ENCODE assay signal across 7 cellular contexts in genomic region chr1:234817313-234818039, GRCh38.
DNase-seq lines count a peak whose midpoint lies in the region; ATAC-seq, FAIRE-seq and TF ChIP-seq lines count a peak whose summit lies in the region.
"Not testable (repeated sequence)": the region's sequence is repeated elsewhere in the genome, so short reads cannot be mapped to it uniquely, and the experiment has no call there.

No MANE protein-coding gene starts in this region.

- not testable (repeated sequence) for H3K9me3 ChIP-seq in heart left ventricle; HepG2 (ENCODE audit: low read length); osteoblast (ENCODE audit: low read depth, low read length); stomach

- not testable (repeated sequence) for H4K20me1 ChIP-seq in HepG2 (ENCODE audit: insufficient read depth, low read length); osteoblast (ENCODE audit: insufficient read depth, low read length)

- not testable (repeated sequence) for TF ChIP-seq POLR2A in heart left ventricle (IDR thresholded peaks at IDR 0.05); stomach (IDR thresholded peaks at IDR 0.05)
- TF ChIP-seq POLR2A in HepG2 (IDR thresholded peaks at IDR 0.05; ENCODE audit: insufficient read depth in 1 of 2, low read depth in 2 of 2, low read length in 2 of 2): peak; percentile 49 to 62; a peak in 3 of 4 replicates

- POLR2A ChIA-PET in HepG2 (lab: Yijun Ruan, JAX): interaction anchor here (0.9 to 1.3 kb wide), 7 partner anchors 49 to 266 kb away, joined by 3 to 5 read pairs (median 3); partner anchors contain the start of gene IRF2BP2

- not testable (repeated sequence) for TF ChIP-seq RAD21 in HepG2 (CRISPR knock-in tag; IDR thresholded peaks at IDR 0.05)

- FAIRE-seq in colon (lab: Jason Lieb, UNC) (peak; percentile 18), HepG2 (lab: Jason Lieb, UNC) (peak; percentile 94)

- peak in 1 of 2 experiments; percentile 57; a peak in 2 of 4 replicates for TF ChIP-seq EP300 in HepG2 (IDR thresholded peaks at IDR 0.05; ENCODE audit: low read depth in 2 of 2, low read length in 2 of 2)
- TF ChIP-seq EP300 in HepG2 (CRISPR knock-in tag; IDR thresholded peaks at IDR 0.05; ENCODE audit: borderline replicate concordance); stomach (IDR thresholded peaks at IDR 0.05): not testable (repeated sequence)

- not testable (repeated sequence) for H3K27me3 ChIP-seq in heart left ventricle; HepG2 (ENCODE audit: control insufficient read depth in 1 of 2, insufficient read depth in 2 of 2, low read length in 2 of 2); osteoblast (ENCODE audit: insufficient read depth, low read length); stomach

- not testable (repeated sequence) for H3K79me2 ChIP-seq in HepG2 (ENCODE audit: insufficient read depth, low read length); osteoblast (ENCODE audit: insufficient read depth, low read length)

- intact Hi-C loops in heart left ventricle (cut with DNase I); stomach (cut with DNase I; ENCODE audit: low total_unique reads): not testable (repeated sequence)
- intact Hi-C loops in HepG2 (cut with micrococcal nuclease; ENCODE audit: unreplicated experiment): loop anchor here (10.0 kb wide), 2 partner anchors 57 to 213 kb away; no protein-coding TSS in a partner anchor

- H3K27ac ChIP-seq in heart left ventricle (peak overlapping the region; percentile 9 to 69 (median 48)), HepG2 (ENCODE audit: extremely low read length, insufficient read depth, low read length) (peak overlapping the region; percentile 95), osteoblast (ENCODE audit: low read depth, low read length) (peak overlapping the region; percentile 47), stomach (peak overlapping the region; percentile 81 to 89 (median 84))

- 83 to 93% (median 86%) methylated on average over 9 to 11 of the region's 11 CpGs for WGBS in heart left ventricle, 4 donors
- 7% methylated on average over 9 of the region's 11 CpGs for WGBS in HepG2 (ENCODE audit: low lambda C conversion rate)
- WGBS in stomach, 5 donors: 29 to 59% (median 39%) methylated on average over 8 to 11 of the region's 11 CpGs

- not testable (repeated sequence) for BruUV-seq in HepG2 (replicated peaks; lab: Mats Ljungman, UMichigan)

- ATAC-seq in heart left ventricle: not testable (repeated sequence)
- peak; percentile 78 for ATAC-seq in HepG2

- not testable (repeated sequence) for H3K36me3 ChIP-seq in heart left ventricle; HepG2 (replicated peaks in 1 of 2; ENCODE audit: control insufficient read depth in 1 of 2, insufficient read depth in 2 of 2, low read length in 2 of 2); osteoblast (ENCODE audit: insufficient read depth, low read length); stomach

- peak overlapping the region; percentile 75 for H3K4me2 ChIP-seq in HepG2 (ENCODE audit: low read depth, low read length)
- H3K4me2 ChIP-seq in osteoblast (ENCODE audit: insufficient read depth, low read length): not testable (repeated sequence)

- H2AFZ ChIP-seq in HepG2 (ENCODE audit: low read length); osteoblast (ENCODE audit: low read length): not testable (repeated sequence)

- TF ChIP-seq CTCF in heart left ventricle (IDR thresholded peaks at IDR 0.05); HepG2 (CRISPR knock-in tag; IDR thresholded peaks at IDR 0.05); osteoblast (IDR thresholded peaks at IDR 0.05; ENCODE audit: extremely low read depth, low read depth, low read length); stomach (IDR thresholded peaks at IDR 0.05): not testable (repeated sequence)

- H3K4me3 ChIP-seq in heart left ventricle; osteoblast (ENCODE audit: insufficient read depth, low read length); stomach: not testable (repeated sequence)
- H3K4me3 ChIP-seq in HepG2 (replicated peaks in 1 of 3; ENCODE audit: insufficient read depth in 1 of 3, low read depth in 2 of 3, low read length in 3 of 3): peak overlapping the region in 1 of 3 experiments; percentile 37; a peak in 2 of 6 replicates

- H3K4me1 ChIP-seq in heart left ventricle; osteoblast (ENCODE audit: insufficient read depth, low read length): not testable (repeated sequence)
- H3K4me1 ChIP-seq in HepG2 (ENCODE audit: insufficient read depth, low read length) (peaks cover 37% of the 10 kb centered on the region), stomach (peaks cover 0 to 18% (median 6%) of the 10 kb centered on the region in 4 donors)

- DNase-seq in EH (ENCODE audit: low read depth) (peak; percentile 33), NCI-H526 treated with DMSO at 0.1 percent for 48 hours (lab: John Stamatoyannopoulos, UW) (peak; percentile 31), HepG2 (ENCODE audit: low spot score) (peak; percentile 97)
- DNase-seq in heart left ventricle; osteoblast (ENCODE audit: insufficient read length, low spot score, missing footprints); stomach: not testable (repeated sequence)

- in situ Hi-C loops in HepG2 (cut with HindIII; ENCODE audit: extremely low pct_ligation_motif_present, low pct_unique_long_range_greater_than_20kb): not testable (repeated sequence)

- CTCF ChIA-PET in HepG2 (lab: Yijun Ruan, JAX; ENCODE audit: low intra/inter-chr PET ratio, low total read pairs): not testable (repeated sequence)

- peak overlapping the region; percentile 83 for H3K9ac ChIP-seq in HepG2 (ENCODE audit: insufficient read depth, low read depth, low read length)

TF ChIP-seq in HepG2, 621 proteins besides CTCF, POLR2A, EP300 and RAD21 (continues in another document):
- TF ChIP-seq, protein P1, sequence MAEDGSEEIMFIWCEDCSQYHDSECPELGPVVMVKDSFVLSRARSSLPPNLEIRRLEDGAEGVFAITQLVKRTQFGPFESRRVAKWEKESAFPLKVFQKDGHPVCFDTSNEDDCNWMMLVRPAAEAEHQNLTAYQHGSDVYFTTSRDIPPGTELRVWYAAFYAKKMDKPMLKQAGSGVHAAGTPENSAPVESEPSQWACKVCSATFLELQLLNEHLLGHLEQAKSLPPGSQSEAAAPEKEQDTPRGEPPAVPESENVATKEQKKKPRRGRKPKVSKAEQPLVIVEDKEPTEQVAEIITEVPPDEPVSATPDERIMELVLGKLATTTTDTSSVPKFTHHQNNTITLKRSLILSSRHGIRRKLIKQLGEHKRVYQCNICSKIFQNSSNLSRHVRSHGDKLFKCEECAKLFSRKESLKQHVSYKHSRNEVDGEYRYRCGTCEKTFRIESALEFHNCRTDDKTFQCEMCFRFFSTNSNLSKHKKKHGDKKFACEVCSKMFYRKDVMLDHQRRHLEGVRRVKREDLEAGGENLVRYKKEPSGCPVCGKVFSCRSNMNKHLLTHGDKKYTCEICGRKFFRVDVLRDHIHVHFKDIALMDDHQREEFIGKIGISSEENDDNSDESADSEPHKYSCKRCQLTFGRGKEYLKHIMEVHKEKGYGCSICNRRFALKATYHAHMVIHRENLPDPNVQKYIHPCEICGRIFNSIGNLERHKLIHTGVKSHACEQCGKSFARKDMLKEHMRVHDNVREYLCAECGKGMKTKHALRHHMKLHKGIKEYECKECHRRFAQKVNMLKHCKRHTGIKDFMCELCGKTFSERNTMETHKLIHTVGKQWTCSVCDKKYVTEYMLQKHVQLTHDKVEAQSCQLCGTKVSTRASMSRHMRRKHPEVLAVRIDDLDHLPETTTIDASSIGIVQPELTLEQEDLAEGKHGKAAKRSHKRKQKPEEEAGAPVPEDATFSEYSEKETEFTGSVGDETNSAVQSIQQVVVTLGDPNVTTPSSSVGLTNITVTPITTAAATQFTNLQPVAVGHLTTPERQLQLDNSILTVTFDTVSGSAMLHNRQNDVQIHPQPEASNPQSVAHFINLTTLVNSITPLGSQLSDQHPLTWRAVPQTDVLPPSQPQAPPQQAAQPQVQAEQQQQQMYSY (CRISPR knock-in tag; IDR thresholded peaks at IDR 0.05): 0 out of 2 replicates have a peak, but pooled peaks have one; percentile 46
- TF ChIP-seq, protein P2, sequence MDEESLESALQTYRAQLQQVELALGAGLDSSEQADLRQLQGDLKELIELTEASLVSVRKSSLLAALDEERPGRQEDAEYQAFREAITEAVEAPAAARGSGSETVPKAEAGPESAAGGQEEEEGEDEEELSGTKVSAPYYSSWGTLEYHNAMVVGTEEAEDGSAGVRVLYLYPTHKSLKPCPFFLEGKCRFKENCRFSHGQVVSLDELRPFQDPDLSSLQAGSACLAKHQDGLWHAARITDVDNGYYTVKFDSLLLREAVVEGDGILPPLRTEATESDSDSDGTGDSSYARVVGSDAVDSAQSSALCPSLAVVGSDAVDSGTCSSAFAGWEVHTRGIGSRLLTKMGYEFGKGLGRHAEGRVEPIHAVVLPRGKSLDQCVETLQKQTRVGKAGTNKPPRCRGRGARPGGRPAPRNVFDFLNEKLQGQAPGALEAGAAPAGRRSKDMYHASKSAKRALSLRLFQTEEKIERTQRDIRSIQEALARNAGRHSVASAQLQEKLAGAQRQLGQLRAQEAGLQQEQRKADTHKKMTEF (CRISPR knock-in tag; IDR thresholded peaks at IDR 0.05): peak; percentile 51
- peak; percentile 35; the same call in 1 of the 2 replicates for TF ChIP-seq PATZ1 (CRISPR knock-in tag; IDR thresholded peaks at IDR 0.05)
- TF ChIP-seq POLR2AphosphoS5 (IDR thresholded peaks at IDR 0.05; ENCODE audit: low read depth, low read length): peak; percentile 61
- TF ChIP-seq NCOA2 (CRISPR knock-in tag; IDR thresholded peaks at IDR 0.05): peak; percentile 72
